Comparison of ENCODE assay signal across 27 cellular contexts in the genomic region with DNA sequence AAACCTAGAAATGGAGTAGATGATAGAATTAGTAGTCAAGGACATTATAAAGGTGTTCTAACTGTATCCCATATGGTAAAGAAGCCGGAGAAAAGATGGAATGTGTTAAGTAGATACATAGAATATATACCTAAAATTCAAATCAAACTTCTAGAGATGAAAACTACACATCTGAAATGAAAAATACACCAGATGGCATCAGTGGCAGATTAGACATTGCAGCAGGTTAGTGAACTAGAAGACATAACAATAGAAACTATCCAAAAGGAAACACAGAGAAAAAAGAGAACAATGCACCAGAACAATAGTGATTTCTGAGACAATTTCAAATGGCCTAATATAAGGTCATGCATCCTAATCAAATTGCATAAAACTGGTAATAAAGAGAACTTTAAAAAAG.
"Had no signal": no experiment of that assay in that cellular context is flagged by ENCODE, and none has a peak within 500 bp of the region (broad histone marks: within the 10 kb centered on the region; RNA-seq: fewer than 3 reads in every experiment).

No MANE protein-coding gene starts in this region.

- H3K4me1 ChIP-seq: stomach, testis, thyroid gland, tibial artery, tibial nerve, transverse colon, upper lobe of left lung, upper lobe of right lung, uterus had no signal

- H3K27ac ChIP-seq: stomach, suprapubic skin, testis, thoracic aorta, thyroid gland, tibial artery, tibial nerve, transverse colon, upper lobe of left lung, upper lobe of right lung, uterus, vagina had no signal

- ATAC-seq: stimulated activated effector memory CD8-positive, alpha-beta T cell treated with anti-CD3 and anti-CD28 coated beads, Interleukin-12 subunit alpha, Interleukin-12 subunit beta, amount 100 ng/mL, for 72 hours; stimulated activated memory B cell treated with anti-CD40 and anti-IgM and Interleukin-4, amounts not matched to agents 10 μg/mL and 1 μg/mL and 100 μg/mL, for 72 hours; stimulated activated naive B cell treated with anti-CD40 and anti-IgM and Interleukin-4, amounts not matched to agents 10 μg/mL and 1 μg/mL and 100 μg/mL, for 72 hours; stimulated activated naive CD8-positive, alpha-beta T cell treated with anti-CD3 and anti-CD28 coated beads, Interleukin-15, amount 100 ng/mL, for 72 hours; stimulated activated naive CD8-positive, alpha-beta T cell treated with anti-CD3 and anti-CD28 coated beads, Interleukin-15, Interleukin-2, amounts not matched to agents 100 U/mL and 50 U/mL, for 24 hours; upper lobe of right lung had no signal

- H3K9me3 ChIP-seq: suprapubic skin, testis, thoracic aorta, thyroid gland, tibial artery, upper lobe of left lung, upper lobe of right lung, uterus, vagina had no signal

- DNase-seq: stimulated activated CD4-positive, alpha-beta T cell treated with anti-CD3 and anti-CD28 coated beads, Interleukin-2, amount 100 ng/mL, for 48 hours; stimulated activated CD4-positive, alpha-beta T cell treated with anti-CD3 and anti-CD28 coated beads, Interleukin-4, amount 100 ng/mL, for 1 hour; stimulated activated CD4-positive, alpha-beta T cell treated with anti-CD3 and anti-CD28 coated beads, Interleukin-4, amount 100 ng/mL, for 24 hours; stimulated activated CD4-positive, alpha-beta T cell treated with anti-CD3 and anti-CD28 coated beads, Interleukin-4, amount 100 ng/mL, for 4 hours; stimulated activated CD8-positive, alpha-beta memory T cell treated with anti-CD3 and anti-CD28 coated beads, Interleukin-4, amount 100 ng/mL, for 48 hours; stimulated activated naive B cell treated with anti-CD40 and anti-IgM and Interleukin-4, amounts not matched to agents 10 μg/mL and 1 μg/mL and 100 μg/mL, for 72 hours; stimulated activated naive CD4-positive, alpha-beta T cell; stimulated activated naive CD4-positive, alpha-beta T cell treated with Interleukin-2 at 50 U/mL for 16 hours; stimulated activated naive CD8-positive, alpha-beta T cell treated with anti-CD3 and anti-CD28 coated beads, Interleukin-15, amount 100 ng/mL, for 72 hours; stimulated activated naive CD8-positive, alpha-beta T cell treated with anti-CD3 and anti-CD28 coated beads, Interleukin-15, Interleukin-2, amounts not matched to agents 100 U/mL and 50 U/mL, for 24 hours; stomach; substantia nigra; testis; thyroid gland; tibial artery; transverse colon; trophoblast cell; upper lobe of left lung; upper lobe of right lung; uterus had no signal

- H3K36me3 ChIP-seq: stomach, suprapubic skin, thoracic aorta, thyroid gland, tibial artery, tibial nerve, transverse colon, upper lobe of left lung, upper lobe of right lung, uterus, vagina had no signal

- H3K4me3 ChIP-seq: stomach, suprapubic skin, testis, thoracic aorta, thyroid gland, tibial artery, tibial nerve, transverse colon, upper lobe of left lung, upper lobe of right lung, uterus, vagina had no signal

- FAIRE-seq: urothelium cell line had no signal

- H3K27me3 ChIP-seq: stomach, suprapubic skin, testis, thyroid gland, tibial artery, tibial nerve, transverse colon, upper lobe of left lung, upper lobe of right lung, uterus, vagina had no signal
